Comparison of ENCODE assay signal across 10 cellular contexts in the genomic region with DNA sequence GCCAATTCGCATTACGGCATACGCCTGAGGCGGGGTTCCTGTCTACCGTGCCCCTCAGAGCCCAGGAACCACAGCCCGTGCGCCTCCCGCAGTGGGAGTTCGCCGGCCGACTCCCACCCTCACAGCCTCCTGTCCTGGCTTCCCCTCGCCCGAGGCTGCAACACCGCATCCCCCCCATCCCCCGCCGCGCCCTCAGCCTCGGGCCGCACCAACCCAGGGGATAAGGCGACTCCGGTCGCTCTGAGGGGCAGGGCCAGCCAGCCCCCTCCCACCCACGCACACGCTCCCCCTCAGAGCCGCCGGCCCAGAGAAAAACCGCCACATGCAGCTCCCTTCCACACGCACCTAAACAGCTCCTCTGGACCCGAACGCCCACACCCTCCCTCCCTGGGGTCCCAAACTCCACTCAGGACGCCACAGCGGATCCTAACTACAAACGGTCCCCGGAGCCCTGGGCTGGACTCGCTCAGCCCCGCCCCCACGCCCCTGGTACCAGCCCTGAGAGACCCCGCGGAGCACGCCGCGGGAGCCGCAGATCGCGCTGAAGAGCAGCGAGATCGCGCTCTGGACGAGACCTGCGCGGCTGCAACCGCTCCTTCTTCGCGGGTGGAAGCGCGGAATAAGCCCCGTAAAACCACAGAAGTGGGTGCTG. TPM values are rescaled to one million over a fixed set of nuclear protein-coding genes. Genes with fewer than 3 reads are reported as not detected.
DNase-seq lines count a peak whose midpoint lies in the region; ATAC-seq and TF ChIP-seq lines count a peak whose summit lies in the region.
"Had no signal": no experiment of that assay in that cellular context is flagged by ENCODE, and none has a peak within 500 bp of the region (broad histone marks: within the 10 kb centered on the region; RNA-seq: fewer than 3 reads in every experiment).

A gene with protein sequence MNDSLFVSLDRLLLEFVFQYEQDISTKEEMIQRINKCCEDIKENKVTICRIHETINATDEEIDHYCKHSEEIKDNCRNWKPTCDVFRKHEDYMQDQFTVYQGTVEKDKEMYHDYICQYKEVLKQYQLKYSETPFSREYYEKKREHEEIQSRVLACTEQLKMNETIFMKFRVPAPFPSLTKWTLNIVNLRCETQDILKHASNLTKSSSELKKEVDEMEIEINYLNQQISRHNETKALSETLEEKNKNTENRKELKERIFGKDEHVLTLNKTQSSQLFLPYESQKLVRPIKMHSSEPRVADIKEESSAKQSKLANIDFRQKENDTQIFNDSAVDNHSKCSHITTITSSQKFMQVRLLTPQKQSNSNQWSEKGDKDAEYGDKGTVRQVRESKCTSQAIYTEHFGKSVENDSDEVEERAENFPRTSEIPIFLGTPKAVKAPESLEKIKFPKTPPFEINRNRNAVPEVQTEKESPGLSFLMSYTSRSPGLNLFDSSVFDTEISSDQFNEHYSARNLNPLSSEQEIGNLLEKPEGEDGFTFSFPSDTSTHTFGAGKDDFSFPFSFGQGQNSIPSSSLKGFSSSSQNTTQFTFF (minus strand): TSS at position 464 of the 652 bp plus-strand sequence. CDS start 985 bp downstream, outside the sequence.

- no peak for TF ChIP-seq CTCF in activated B cell treated with CpG ODN at 0.5 μM for 24 hours (IDR thresholded peaks at IDR 0.05)

- H3K27me3 ChIP-seq in thymus (ENCODE audit: control insufficient read depth, insufficient read depth) = peaks cover 16% of the 10 kb centered on the region

- H3K36me3 ChIP-seq in thymus (ENCODE audit: control insufficient read depth, insufficient read depth) = no peaks in the 10 kb centered on the region

- CTCF ChIA-PET in activated naive CD4-positive, alpha-beta T cell treated with anti-CD3 and anti-CD28 coated beads for 36 hours (lab: Charles Lee) = no interaction called here
- CTCF ChIA-PET in activated B cell treated with CpG ODN at 0.5 μM for 24 hours (lab: Charles Lee) = no interaction called here

- peak; percentile 21 for DNase-seq in activated naive CD4-positive, alpha-beta T cell treated with anti-CD3 and anti-CD28 coated beads for 36 hours
- no peak for DNase-seq in activated naive CD4-positive, alpha-beta T cell treated with Interleukin-2 at 50 U/mL for 16 hours
- no peak for DNase-seq in activated B cell treated with CpG ODN at 0.5 μM for 24 hours
- peak; percentile 79 for DNase-seq in iPS-NIHi7 (ENCODE audit: extremely low spot score)
- DNase-seq in NCI-H82 treated with DMSO at 0.1 percent for 48 hours (lab: John Stamatoyannopoulos, UW; ENCODE audit: unreplicated experiment) = no peak
- DNase-seq: DMS79 treated with DMSO at 0.1 percent for 48 hours; stimulated activated CD4-positive, alpha-beta T cell treated with anti-CD3 and anti-CD28 coated beads, Interleukin-4, amount 100 ng/mL, for 4 hours had no signal

- POLR2A ChIA-PET in activated B cell treated with CpG ODN at 0.5 μM for 24 hours (lab: Charles Lee) = no interaction called here

- H3K4me3 Mint-ChIP-seq in activated naive CD4-positive, alpha-beta T cell treated with anti-CD3 and anti-CD28 coated beads for 36 hours = no peak within 1 kb of the TSS
- peak within 1 kb of the TSS; percentile 21 for H3K4me3 Mint-ChIP-seq in activated B cell treated with CpG ODN at 0.5 μM for 24 hours

- H3K9me3 ChIP-seq in thymus (ENCODE audit: control insufficient read depth) = no peaks in the 10 kb centered on the region

- no peaks in the 10 kb centered on the region for H3K4me1 ChIP-seq in thymus (ENCODE audit: control insufficient read depth, insufficient read depth, low read length)

- H3K4me3 ChIP-seq in thymus (ENCODE audit: low read length) = peak within 1 kb of the TSS; percentile 23

- no peaks in the 10 kb centered on the region for H3K36me3 Mint-ChIP-seq in activated naive CD4-positive, alpha-beta T cell treated with anti-CD3 and anti-CD28 coated beads for 36 hours (ENCODE audit: low read depth)
- no peaks in the 10 kb centered on the region for H3K36me3 Mint-ChIP-seq in activated B cell treated with CpG ODN at 0.5 μM for 24 hours (ENCODE audit: low read depth)

- no peak for ATAC-seq in activated B cell treated with CpG ODN at 0.5 μM for 24 hours (ENCODE audit: low read depth)
- ATAC-seq in GM21423 (IDR thresholded peaks at IDR 0.05; ENCODE audit: unreplicated experiment) = no peak
- no peak for ATAC-seq in GM19324 (IDR thresholded peaks at IDR 0.05; ENCODE audit: low FRiP score, unreplicated experiment)

- H3K27ac Mint-ChIP-seq in activated naive CD4-positive, alpha-beta T cell treated with anti-CD3 and anti-CD28 coated beads for 36 hours = no peak within 1 kb of the TSS
- H3K27ac Mint-ChIP-seq in activated B cell treated with CpG ODN at 0.5 μM for 24 hours = no peak within 1 kb of the TSS

- H3K27ac ChIP-seq in thymus (ENCODE audit: low read depth) = no peak within 1 kb of the TSS

- intact Hi-C loops in activated naive CD4-positive, alpha-beta T cell treated with anti-CD3 and anti-CD28 coated beads for 36 hours (cut with micrococcal nuclease) = loop anchor here (2.0 kb wide), 1 partner anchor 21 kb away; no protein-coding TSS in a partner anchor
- intact Hi-C loops in activated B cell treated with CpG ODN at 0.5 μM for 24 hours (cut with micrococcal nuclease) = no loop called here

- peaks cover under 1% of the 10 kb centered on the region for H3K9me3 Mint-ChIP-seq in activated naive CD4-positive, alpha-beta T cell treated with anti-CD3 and anti-CD28 coated beads for 36 hours
- peaks cover 2% of the 10 kb centered on the region for H3K9me3 Mint-ChIP-seq in activated B cell treated with CpG ODN at 0.5 μM for 24 hours

- peaks cover 2% of the 10 kb centered on the region for H3K4me1 Mint-ChIP-seq in activated naive CD4-positive, alpha-beta T cell treated with anti-CD3 and anti-CD28 coated beads for 36 hours (ENCODE audit: low read depth)
- H3K4me1 Mint-ChIP-seq in activated B cell treated with CpG ODN at 0.5 μM for 24 hours = peaks cover 3% of the 10 kb centered on the region

- WGBS in thymus = 3% methylated on average over 57 of the region's 57 CpGs

- H3K27me3 Mint-ChIP-seq in activated naive CD4-positive, alpha-beta T cell treated with anti-CD3 and anti-CD28 coated beads for 36 hours (ENCODE audit: low read depth) = peaks cover 26% of the 10 kb centered on the region
- peaks cover 5% of the 10 kb centered on the region for H3K27me3 Mint-ChIP-seq in activated B cell treated with CpG ODN at 0.5 μM for 24 hours

RNA-seq across cellular contexts. Expression of the gene that starts here (rescaled TPM):
- total RNA-seq in activated naive CD4-positive, alpha-beta T cell treated with anti-CD3 and anti-CD28 coated beads for 36 hours = not detected
- total RNA-seq in activated B cell treated with CpG ODN at 0.5 μM for 24 hours = not detected in 2 replicates
- 0.66 TPM for polyA plus RNA-seq in thymus

Comparison
In these comparisons a context has a peak if more than half of its experiments do, and no peak if none do; other contexts are left out.
1. Peak in DNase-seq in activated naive CD4-positive, alpha-beta T cell treated with anti-CD3 and anti-CD28 coated beads for 36 hours; RNA of the gene not detected or under 1 TPM.